Comparison of ENCODE assay signal across 31 cellular contexts in genomic region chr14:61270714-61271113, GRCh38.
"Had no signal": no experiment of that assay in that cellular context is flagged by ENCODE, and none has a peak within 500 bp of the region (broad histone marks: within the 10 kb centered on the region; RNA-seq: fewer than 3 reads in every experiment).

No MANE protein-coding gene starts in this region.

- H3K4me3 ChIP-seq: neural progenitor cell, ovary, psoas muscle, skin epidermis, smooth muscle cell, spleen, suprapubic skin, testis, tibial artery, transverse colon, upper lobe of right lung, vagina had no signal

- H3K36me3 Mint-ChIP-seq: natural killer cell; neural progenitor cell; stimulated activated memory B cell treated with anti-CD40 and anti-IgM and Interleukin-4, amounts not matched to agents 10 μg/mL and 1 μg/mL and 100 μg/mL, for 72 hours; type B pancreatic cell had no signal

- H3K9me3 ChIP-seq: ovary, psoas muscle, spleen, suprapubic skin, testis, tibial artery, transverse colon, upper lobe of right lung, vagina had no signal

- ATAC-seq: sciatic nerve; stimulated activated memory B cell treated with anti-CD40 and anti-IgM and Interleukin-4, amounts not matched to agents 10 μg/mL and 1 μg/mL and 100 μg/mL, for 72 hours; stimulated activated naive CD8-positive, alpha-beta T cell treated with anti-CD3 and anti-CD28 coated beads, Interleukin-15, Interleukin-2, amounts not matched to agents 100 U/mL and 50 U/mL, for 24 hours; upper lobe of right lung had no signal

- H3K4me1 Mint-ChIP-seq: neural progenitor cell; stimulated activated naive CD8-positive, alpha-beta T cell treated with anti-CD3 and anti-CD28 coated beads, Interleukin-15, amount 100 ng/mL, for 72 hours had no signal

- H3K9me3 Mint-ChIP-seq: natural killer cell; nephron; neural progenitor cell; stimulated activated memory B cell treated with anti-CD40 and anti-IgM and Interleukin-4, amounts not matched to agents 10 μg/mL and 1 μg/mL and 100 μg/mL, for 72 hours; stimulated activated naive CD8-positive, alpha-beta T cell treated with anti-CD3 and anti-CD28 coated beads, Interleukin-15, amount 100 ng/mL, for 72 hours; type B pancreatic cell had no signal

- H3K4me1 ChIP-seq: neural progenitor cell, parathyroid adenoma, psoas muscle, upper lobe of right lung had no signal

- H3K9ac ChIP-seq: neural progenitor cell, parathyroid adenoma had no signal

- H3K27ac ChIP-seq: neural progenitor cell, ovary, parathyroid adenoma, skin epidermis, spleen, suprapubic skin, testis, tibial artery, transverse colon, upper lobe of right lung, vagina had no signal

- H3K4me2 ChIP-seq: smooth muscle cell had no signal

- DNase-seq: natural killer cell; occipital lobe; ovary; posterior cingulate gyrus; psoas muscle; right cardiac atrium; spleen; stimulated activated CD4-positive, alpha-beta T cell treated with anti-CD3 and anti-CD28 coated beads, Interleukin-12 subunit alpha, Interleukin-12 subunit beta, amount 100 ng/mL, for 4 hours; stimulated activated CD4-positive, alpha-beta T cell treated with anti-CD3 and anti-CD28 coated beads, Interleukin-1b, Interleukin-23, amount 100 ng/mL, for 48 hours; stimulated activated CD4-positive, alpha-beta T cell treated with anti-CD3 and anti-CD28 coated beads, Interleukin-4, amount 100 ng/mL, for 1 hour; stimulated activated CD4-positive, alpha-beta T cell treated with anti-CD3 and anti-CD28 coated beads, Interleukin-4, amount 100 ng/mL, for 4 hours; stimulated activated CD8-positive, alpha-beta memory T cell treated with anti-CD3 and anti-CD28 coated beads, Interleukin-4, amount 100 ng/mL, for 48 hours; stimulated activated naive CD4-positive, alpha-beta T cell; stimulated activated naive CD8-positive, alpha-beta T cell treated with anti-CD3 and anti-CD28 coated beads, Interleukin-15, amount 100 ng/mL, for 72 hours; stimulated activated naive CD8-positive, alpha-beta T cell treated with anti-CD3 and anti-CD28 coated beads, Interleukin-15, Interleukin-2, amounts not matched to agents 100 U/mL and 50 U/mL, for 24 hours; substantia nigra; testis; tibial artery; transverse colon; upper lobe of right lung had no signal

- H3K36me3 ChIP-seq: neural progenitor cell, ovary, spleen, suprapubic skin, tibial artery, transverse colon, upper lobe of right lung, vagina had no signal

- H3K27ac Mint-ChIP-seq: natural killer cell; nephron; neural progenitor cell; progenitor cell of endocrine pancreas; stimulated activated memory B cell treated with anti-CD40 and anti-IgM and Interleukin-4, amounts not matched to agents 10 μg/mL and 1 μg/mL and 100 μg/mL, for 72 hours; stimulated activated naive CD8-positive, alpha-beta T cell treated with anti-CD3 and anti-CD28 coated beads, Interleukin-15, amount 100 ng/mL, for 72 hours; type B pancreatic cell had no signal

- H3K27me3 ChIP-seq: ovary, testis, vagina had no signal

- H3K4me3 Mint-ChIP-seq: natural killer cell; nephron; neural progenitor cell; stimulated activated memory B cell treated with anti-CD40 and anti-IgM and Interleukin-4, amounts not matched to agents 10 μg/mL and 1 μg/mL and 100 μg/mL, for 72 hours; type B pancreatic cell had no signal

- H2AFZ ChIP-seq: neural progenitor cell had no signal
